ENCODE assay signal across 12 cellular contexts in the genomic region with DNA sequence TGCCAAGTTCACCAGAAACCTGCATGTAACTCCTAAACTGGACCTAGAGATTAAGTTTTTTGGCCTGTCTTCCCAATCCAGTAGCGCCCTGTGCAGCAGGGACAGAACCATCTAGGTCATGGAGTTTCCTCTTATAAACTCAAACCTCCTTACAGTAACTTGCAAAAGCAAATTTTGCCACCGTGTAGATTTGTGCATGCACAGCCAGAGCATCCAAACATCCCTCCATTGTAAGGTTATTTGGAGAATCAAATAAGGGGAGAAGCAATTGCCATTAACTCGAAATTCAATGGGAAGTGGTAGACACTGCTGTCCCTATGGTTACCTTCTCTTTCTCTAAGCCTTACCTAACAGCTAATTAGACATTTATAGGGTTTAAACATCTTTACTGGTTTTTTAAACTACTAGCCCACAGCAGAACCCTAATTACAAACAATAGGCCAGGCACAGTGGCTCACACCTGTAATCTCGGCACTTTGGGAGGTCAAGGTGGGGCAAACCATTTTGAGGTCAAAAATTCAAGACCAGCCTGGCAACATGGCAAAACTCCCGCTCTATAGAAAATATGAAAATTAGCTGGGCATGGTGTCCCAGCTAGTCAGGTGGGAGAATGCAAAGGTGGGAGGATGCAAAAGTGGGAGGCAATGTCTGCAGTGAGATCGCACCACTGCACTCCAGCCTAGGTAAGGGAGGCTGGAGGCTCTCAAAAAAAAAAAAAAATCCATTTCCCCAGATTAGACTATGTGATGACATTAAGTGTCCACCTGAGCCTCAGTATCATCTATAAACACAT. TPM values are rescaled to one million over a fixed set of nuclear protein-coding genes. Genes with fewer than 3 reads are reported as not detected.
DNase-seq lines count a peak whose midpoint lies in the region; ATAC-seq, FAIRE-seq and TF ChIP-seq lines count a peak whose summit lies in the region.
"Had no signal": no experiment of that assay in that cellular context is flagged by ENCODE, and none has a peak within 500 bp of the region (broad histone marks: within the 10 kb centered on the region; RNA-seq: fewer than 3 reads in every experiment).

No MANE protein-coding gene starts in this region.

- no peak overlapping the region for H2AFZ ChIP-seq in neural progenitor cell (replicated peaks)

- TF ChIP-seq POLR2A in GM12892 (IDR thresholded peaks at IDR 0.05; ENCODE audit: low read depth, low read length): no peak

- CTCF ChIA-PET in activated CD4-positive, alpha-beta T cell treated with anti-CD3 and anti-CD28 coated beads, Interleukin-2, amount 10 ng/mL, durations not matched to agents 7 days and 5 days (lab: Charles Lee): interaction anchor here (0.6 to 3.4 kb wide), 13 partner anchors 8 to 192 kb away, joined by 3 to 13 read pairs (median 5); partner anchors contain the start of gene HSPA8
- CTCF ChIA-PET in activated CD8-positive, alpha-beta memory T cell treated with anti-CD3 and anti-CD28 coated beads, Interleukin-2, amount 10 ng/mL, durations not matched to agents 7 days and 5 days (lab: Charles Lee): interaction anchor here (0.7 to 5.8 kb wide), 25 partner anchors 8 to 399 kb away, joined by 3 to 58 read pairs (median 6); partner anchors contain the start of gene BSX

- no peak for FAIRE-seq in GM12892 (lab: Jason Lieb, UNC)
- FAIRE-seq: HTR-8/SVneo had no signal

- DNase-seq in activated CD4-positive, alpha-beta T cell treated with anti-CD3 and anti-CD28 coated beads, Interleukin-2, amount 10 ng/mL, durations not matched to agents 7 days and 5 days: no peak
- DNase-seq in activated CD4-positive, alpha-beta T cell treated with anti-CD3 and anti-CD28 coated beads, Interleukin-2, amount 50 U/mL, for 1 hour: no peak
- DNase-seq in activated CD8-positive, alpha-beta memory T cell treated with anti-CD3 and anti-CD28 coated beads, Interleukin-2, amount 10 ng/mL, durations not matched to agents 7 days and 5 days: no peak
- DNase-seq in neural progenitor cell (ENCODE audit: low spot score) (no peak), anterior cingulate cortex (lab: John Stamatoyannopoulos, UW) (no peak), GM12892 (ENCODE audit: insufficient read length) (no peak)
- DNase-seq: effector CD4-positive, alpha-beta T cell had no signal

- H3K27me3 ChIP-seq in HUES48 (ENCODE audit: control insufficient read depth, insufficient read depth, low read length) (no peaks in the 10 kb centered on the region), neural progenitor cell (no peaks in the 10 kb centered on the region)
- H3K27me3 ChIP-seq: BLaER1 treated with 17β-estradiol and CSF1 and Interleukin-3, amounts not matched to agents 10 nM and 100 nM; Peyer's patch had no signal

- POLR2A ChIA-PET in activated CD4-positive, alpha-beta T cell treated with anti-CD3 and anti-CD28 coated beads, Interleukin-2, amount 10 ng/mL, durations not matched to agents 7 days and 5 days (lab: Charles Lee): interaction anchor here (0.6 to 0.9 kb wide), 3 partner anchors 51 to 408 kb away, joined by 3 read pairs; no protein-coding TSS in a partner anchor

- peaks cover 35% of the 10 kb centered on the region for H3K79me2 ChIP-seq in neural progenitor cell (ENCODE audit: low read depth)

- peak overlapping the region; percentile 64 for H3K27ac Mint-ChIP-seq in activated CD4-positive, alpha-beta T cell treated with anti-CD3 and anti-CD28 coated beads, Interleukin-2, amount 10 ng/mL, durations not matched to agents 7 days and 5 days
- peak overlapping the region; percentile 100 for H3K27ac Mint-ChIP-seq in activated CD8-positive, alpha-beta memory T cell treated with anti-CD3 and anti-CD28 coated beads, Interleukin-2, amount 10 ng/mL, durations not matched to agents 7 days and 5 days
- H3K27ac Mint-ChIP-seq in neural progenitor cell: no peak overlapping the region

- H3F3A ChIP-seq in neural progenitor cell (ENCODE audit: low read depth): peaks cover 67% of the 10 kb centered on the region

- no peaks in the 10 kb centered on the region for H3K9me3 ChIP-seq in HUES48 (ENCODE audit: control insufficient read depth, insufficient read depth, low read length)
- no peaks in the 10 kb centered on the region for H3K9me3 ChIP-seq in neural progenitor cell (ENCODE audit: low read depth)
- H3K9me3 ChIP-seq: Peyer's patch had no signal

- no peak overlapping the region for H3K4me3 Mint-ChIP-seq in activated CD4-positive, alpha-beta T cell treated with anti-CD3 and anti-CD28 coated beads, Interleukin-2, amount 10 ng/mL, durations not matched to agents 7 days and 5 days
- H3K4me3 Mint-ChIP-seq in activated CD8-positive, alpha-beta memory T cell treated with anti-CD3 and anti-CD28 coated beads, Interleukin-2, amount 10 ng/mL, durations not matched to agents 7 days and 5 days: no peak overlapping the region
- H3K4me3 Mint-ChIP-seq in neural progenitor cell: no peak overlapping the region

- no peaks in the 10 kb centered on the region for H3K27me3 Mint-ChIP-seq in activated CD4-positive, alpha-beta T cell treated with anti-CD3 and anti-CD28 coated beads, Interleukin-2, amount 10 ng/mL, durations not matched to agents 7 days and 5 days
- no peaks in the 10 kb centered on the region for H3K27me3 Mint-ChIP-seq in activated CD8-positive, alpha-beta memory T cell treated with anti-CD3 and anti-CD28 coated beads, Interleukin-2, amount 10 ng/mL, durations not matched to agents 7 days and 5 days
- H3K27me3 Mint-ChIP-seq in neural progenitor cell (ENCODE audit: insufficient read depth, low read depth): peaks cover 5% of the 10 kb centered on the region

- peaks cover 45% of the 10 kb centered on the region for H3K4me1 Mint-ChIP-seq in activated CD4-positive, alpha-beta T cell treated with anti-CD3 and anti-CD28 coated beads, Interleukin-2, amount 10 ng/mL, durations not matched to agents 7 days and 5 days
- H3K4me1 Mint-ChIP-seq in activated CD8-positive, alpha-beta memory T cell treated with anti-CD3 and anti-CD28 coated beads, Interleukin-2, amount 10 ng/mL, durations not matched to agents 7 days and 5 days: peaks cover 54% of the 10 kb centered on the region
- H3K4me1 Mint-ChIP-seq in neural progenitor cell: peaks cover 36% of the 10 kb centered on the region

- H3K27ac ChIP-seq in HUES48 (ENCODE audit: low read depth, low read length) (peak overlapping the region; percentile 62), neural progenitor cell (peak overlapping the region; percentile 13)
- H3K27ac ChIP-seq: BLaER1 treated with 17β-estradiol and CSF1 and Interleukin-3, amounts not matched to agents 10 nM and 100 nM had no signal

- peaks cover 62% of the 10 kb centered on the region for H3K36me3 Mint-ChIP-seq in activated CD4-positive, alpha-beta T cell treated with anti-CD3 and anti-CD28 coated beads, Interleukin-2, amount 10 ng/mL, durations not matched to agents 7 days and 5 days (ENCODE audit: low read depth)
- peaks cover 59% of the 10 kb centered on the region for H3K36me3 Mint-ChIP-seq in activated CD8-positive, alpha-beta memory T cell treated with anti-CD3 and anti-CD28 coated beads, Interleukin-2, amount 10 ng/mL, durations not matched to agents 7 days and 5 days
- peaks cover 35% of the 10 kb centered on the region for H3K36me3 Mint-ChIP-seq in neural progenitor cell

- H3K4me1 ChIP-seq in HUES48 (ENCODE audit: control insufficient read depth, insufficient read depth, low read length): no peaks in the 10 kb centered on the region
- H3K4me1 ChIP-seq in neural progenitor cell: peaks cover 14% of the 10 kb centered on the region

- no peak overlapping the region for H3K4me3 ChIP-seq in HUES48 (ENCODE audit: low read depth, low read length)
- H3K4me3 ChIP-seq in neural progenitor cell: no peak overlapping the region
- H3K4me3 ChIP-seq: Peyer's patch had no signal

- no peak overlapping the region for H3K9ac ChIP-seq in HUES48 (ENCODE audit: low read depth, low read length)
- H3K9ac ChIP-seq in neural progenitor cell: no peak overlapping the region

- H3K36me3 ChIP-seq in HUES48 (ENCODE audit: control insufficient read depth, insufficient read depth, low read length) (peaks cover 57% of the 10 kb centered on the region), neural progenitor cell (no peaks in the 10 kb centered on the region)

- H3K4me2 ChIP-seq in neural progenitor cell: no peak overlapping the region

- H4K20me1 ChIP-seq in neural progenitor cell (ENCODE audit: low read depth): peaks cover 60% of the 10 kb centered on the region

- peak; percentile 5 for ATAC-seq in activated CD8-positive, alpha-beta memory T cell treated with anti-CD3 and anti-CD28 coated beads, Interleukin-2, amount 10 ng/mL, durations not matched to agents 7 days and 5 days
- ATAC-seq in HG03378 (IDR thresholded peaks at IDR 0.05; ENCODE audit: unreplicated experiment): no peak

- TF ChIP-seq CTCF in neural progenitor cell (IDR thresholded peaks at IDR 0.05): no peak

- no peaks in the 10 kb centered on the region for H3K9me3 Mint-ChIP-seq in activated CD4-positive, alpha-beta T cell treated with anti-CD3 and anti-CD28 coated beads, Interleukin-2, amount 10 ng/mL, durations not matched to agents 7 days and 5 days
- H3K9me3 Mint-ChIP-seq in activated CD8-positive, alpha-beta memory T cell treated with anti-CD3 and anti-CD28 coated beads, Interleukin-2, amount 10 ng/mL, durations not matched to agents 7 days and 5 days (ENCODE audit: low read depth): no peaks in the 10 kb centered on the region
- no peaks in the 10 kb centered on the region for H3K9me3 Mint-ChIP-seq in neural progenitor cell

RNA-seq across cellular contexts. Expression of gene HSPA8, which starts 6.6 kb away (rescaled TPM):
- 1,000 to 10,000 TPM; 2,083 to 2,541 TPM for total RNA-seq in activated CD4-positive, alpha-beta T cell treated with anti-CD3 and anti-CD28 coated beads, Interleukin-2, amount 10 ng/mL, durations not matched to agents 7 days and 5 days
- total RNA-seq in activated CD8-positive, alpha-beta memory T cell treated with anti-CD3 and anti-CD28 coated beads, Interleukin-2, amount 10 ng/mL, durations not matched to agents 7 days and 5 days: 1,000 to 10,000 TPM; 1,728 to 2,522 TPM
- total RNA-seq in neural progenitor cell (ENCODE audit: low replicate concordance): 1,453 and 1,464 TPM in 2 replicates
- 2,065 TPM for polyA plus RNA-seq in GM12892 (2012; ENCODE audit: missing spikeins)
